Comparison of ENCODE assay signal across 1 cellular context in genomic region chr18:6731197-6731596, GRCh38.
TF ChIP-seq lines count a peak whose summit lies in the region.

No MANE protein-coding gene starts in this region.

TF ChIP-seq in H1, 55 proteins besides CTCF, POLR2A, EP300 and RAD21:
- no peak for TF ChIP-seq CHD7 (IDR thresholded peaks at IDR 0.05; ENCODE audit: insufficient replicate concordance, low read length)
- no peak for TF ChIP-seq BACH1 (IDR thresholded peaks at IDR 0.05; ENCODE audit: low read length)
- TF ChIP-seq KDM5A (IDR thresholded peaks at IDR 0.05; ENCODE audit: low read length), result no peak
- no peak for TF ChIP-seq BRCA1 (IDR thresholded peaks at IDR 0.05; ENCODE audit: low read depth, low read length)
- no peak for TF ChIP-seq GABPA (IDR thresholded peaks at IDR 0.05; ENCODE audit: borderline replicate concordance, insufficient read depth, low read length)
- no peak for TF ChIP-seq RBBP5 (IDR thresholded peaks at IDR 0.05; ENCODE audit: borderline replicate concordance, low read depth, low read length)
- TF ChIP-seq CTBP2 (IDR thresholded peaks at IDR 0.05; ENCODE audit: borderline replicate concordance, insufficient read depth, insufficient read length, low read length), result no peak
- no peak for TF ChIP-seq JUND (IDR thresholded peaks at IDR 0.05; ENCODE audit: low read length)
- no peak for TF ChIP-seq SP4 (IDR thresholded peaks at IDR 0.05; ENCODE audit: low read length)
- no peak for TF ChIP-seq SAP30 (IDR thresholded peaks at IDR 0.05; ENCODE audit: insufficient read depth, insufficient replicate concordance, low read length)
- TF ChIP-seq SUZ12 (IDR thresholded peaks at IDR 0.05; ENCODE audit: low read length), result no peak
- no peak for TF ChIP-seq YY1 (IDR thresholded peaks at IDR 0.05; ENCODE audit: low read depth, low read length)
- TF ChIP-seq CHD2 (IDR thresholded peaks at IDR 0.05; ENCODE audit: low read length), result no peak
